1 cellular context compared by ENCODE assay signal in genomic region chr1:43359696-43360095, GRCh38.
TF ChIP-seq lines count a peak whose summit lies in the region.

No MANE protein-coding gene starts in this region.

TF ChIP-seq in HCT116, 20 proteins besides CTCF, POLR2A, EP300 and RAD21 (continued from another document):
- no peak for TF ChIP-seq REST (IDR thresholded peaks at IDR 0.05; ENCODE audit: low read depth)
- TF ChIP-seq JUND (IDR thresholded peaks at IDR 0.05) = no peak
- TF ChIP-seq SIN3A (IDR thresholded peaks at IDR 0.05; ENCODE audit: low read depth) = no peak
- no peak for TF ChIP-seq MAX (IDR thresholded peaks at IDR 0.05)
- TF ChIP-seq CBX3 (IDR thresholded peaks at IDR 0.05; ENCODE audit: low read depth) = no peak
- TF ChIP-seq EZH2phosphoT487 (IDR thresholded peaks at IDR 0.05; ENCODE audit: borderline replicate concordance) = no peak
